Comparison of ENCODE assay signal across 17 cellular contexts in the genomic region with DNA sequence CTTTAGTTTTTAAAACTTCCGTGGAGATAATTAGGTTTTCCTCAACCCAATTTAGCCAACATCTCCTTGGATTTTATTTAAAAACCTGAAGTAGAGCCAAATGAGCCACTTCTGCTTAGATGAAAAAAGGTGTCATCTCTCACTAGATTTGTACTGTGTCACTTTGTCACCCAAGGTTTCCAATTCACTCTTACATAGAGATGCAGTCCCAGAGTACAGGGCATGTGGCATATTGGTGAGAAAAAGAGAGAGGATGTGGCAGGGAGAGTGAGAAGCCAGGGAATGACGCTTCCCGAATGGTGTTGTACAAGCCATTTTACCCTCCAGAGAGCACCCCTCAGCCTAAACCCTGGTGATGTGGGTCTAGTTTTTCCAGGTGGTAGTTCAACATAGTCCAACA. TPM values are rescaled to one million over a fixed set of nuclear protein-coding genes. Genes with fewer than 3 reads are reported as not detected.
DNase-seq lines count a peak whose midpoint lies in the region; ATAC-seq and TF ChIP-seq lines count a peak whose summit lies in the region.
"Had no signal": no experiment of that assay in that cellular context is flagged by ENCODE, and none has a peak within 500 bp of the region (broad histone marks: within the 10 kb centered on the region; RNA-seq: fewer than 3 reads in every experiment).

No MANE protein-coding gene starts in this region.

- H3K27me3 Mint-ChIP-seq in activated CD4-positive, alpha-beta T cell treated with anti-CD3 and anti-CD28 coated beads for 36 hours: no peaks in the 10 kb centered on the region
- no peaks in the 10 kb centered on the region for H3K27me3 Mint-ChIP-seq in activated T-helper 1 cell treated with anti-CD3 and anti-CD28 coated beads, Interleukin-12 subunit alpha, Interleukin-12 subunit beta, Interleukin-2, Interleukin-4 antibody, amounts not matched to agents 30 ng/mL and 10 ng/mL and 1 ng/mL, durations not matched to agents 14 hours and 24 hours and 36 hours (ENCODE audit: insufficient read depth)
- no peaks in the 10 kb centered on the region for H3K27me3 Mint-ChIP-seq in natural killer cell (ENCODE audit: low read depth in 2 of 2)
- H3K27me3 Mint-ChIP-seq: CD4-positive, alpha-beta T cell had no signal

- no peak for TF ChIP-seq CTCF in natural killer cell (IDR thresholded peaks at IDR 0.05)

- H3K9me3 Mint-ChIP-seq in activated CD4-positive, alpha-beta T cell treated with anti-CD3 and anti-CD28 coated beads for 36 hours (ENCODE audit: low read depth): peaks cover 6% of the 10 kb centered on the region
- H3K9me3 Mint-ChIP-seq in activated T-helper 1 cell treated with anti-CD3 and anti-CD28 coated beads, Interleukin-12 subunit alpha, Interleukin-12 subunit beta, Interleukin-2, Interleukin-4 antibody, amounts not matched to agents 30 ng/mL and 10 ng/mL and 1 ng/mL, durations not matched to agents 14 hours and 24 hours and 36 hours: peaks cover 6% of the 10 kb centered on the region
- H3K9me3 Mint-ChIP-seq in natural killer cell: no peaks in the 10 kb centered on the region
- H3K9me3 Mint-ChIP-seq: CD4-positive, alpha-beta T cell had no signal

- intact Hi-C loops in activated CD4-positive, alpha-beta T cell treated with anti-CD3 and anti-CD28 coated beads for 36 hours (cut with DNase I, micrococcal nuclease): no loop called here
- intact Hi-C loops in activated T-helper 1 cell treated with anti-CD3 and anti-CD28 coated beads, Interleukin-12 subunit alpha, Interleukin-12 subunit beta, Interleukin-2, Interleukin-4 antibody, amounts not matched to agents 30 ng/mL and 10 ng/mL and 1 ng/mL, durations not matched to agents 14 hours and 24 hours and 36 hours (cut with micrococcal nuclease): no loop called here
- intact Hi-C loops in natural killer cell (cut with micrococcal nuclease): no loop called here

- peak overlapping the region; percentile 53 for H3K27ac Mint-ChIP-seq in activated CD4-positive, alpha-beta T cell treated with anti-CD3 and anti-CD28 coated beads for 36 hours
- peak overlapping the region; percentile 53 for H3K27ac Mint-ChIP-seq in activated T-helper 1 cell treated with anti-CD3 and anti-CD28 coated beads, Interleukin-12 subunit alpha, Interleukin-12 subunit beta, Interleukin-2, Interleukin-4 antibody, amounts not matched to agents 30 ng/mL and 10 ng/mL and 1 ng/mL, durations not matched to agents 14 hours and 24 hours and 36 hours
- no peak overlapping the region for H3K27ac Mint-ChIP-seq in natural killer cell
- H3K27ac Mint-ChIP-seq: B cell; CD4-positive, alpha-beta T cell had no signal

- CTCF ChIA-PET in activated CD4-positive, alpha-beta T cell treated with anti-CD3 and anti-CD28 coated beads for 36 hours (lab: Charles Lee): interaction anchor here (0.7 to 2.4 kb wide), 3 partner anchors 8 to 495 kb away, joined by 3 to 14 read pairs (median 3); no protein-coding TSS in a partner anchor

- peaks cover 6% of the 10 kb centered on the region for H3K36me3 Mint-ChIP-seq in activated CD4-positive, alpha-beta T cell treated with anti-CD3 and anti-CD28 coated beads for 36 hours (ENCODE audit: low read depth)
- H3K36me3 Mint-ChIP-seq in activated T-helper 1 cell treated with anti-CD3 and anti-CD28 coated beads, Interleukin-12 subunit alpha, Interleukin-12 subunit beta, Interleukin-2, Interleukin-4 antibody, amounts not matched to agents 30 ng/mL and 10 ng/mL and 1 ng/mL, durations not matched to agents 14 hours and 24 hours and 36 hours (ENCODE audit: low read depth): peaks cover 5% of the 10 kb centered on the region
- H3K36me3 Mint-ChIP-seq in natural killer cell: no peaks in the 10 kb centered on the region

- peaks cover 30% of the 10 kb centered on the region for H3K4me1 Mint-ChIP-seq in activated CD4-positive, alpha-beta T cell treated with anti-CD3 and anti-CD28 coated beads for 36 hours
- H3K4me1 Mint-ChIP-seq in activated T-helper 1 cell treated with anti-CD3 and anti-CD28 coated beads, Interleukin-12 subunit alpha, Interleukin-12 subunit beta, Interleukin-2, Interleukin-4 antibody, amounts not matched to agents 30 ng/mL and 10 ng/mL and 1 ng/mL, durations not matched to agents 14 hours and 24 hours and 36 hours (ENCODE audit: low read depth): peaks cover 48% of the 10 kb centered on the region
- peaks cover 22 to 28% of the 10 kb centered on the region in 2 donors for H3K4me1 Mint-ChIP-seq in natural killer cell

- no peak for DNase-seq in activated CD4-positive, alpha-beta T cell treated with anti-CD3 and anti-CD28 coated beads for 36 hours
- no peak for DNase-seq in activated CD4-positive, alpha-beta T cell treated with anti-CD3 and anti-CD28 coated beads for 1 hour
- DNase-seq in activated T-helper 1 cell treated with anti-CD3 and anti-CD28 coated beads, Interleukin-12 subunit alpha, Interleukin-12 subunit beta, Interleukin-2, Interleukin-4 antibody, amounts not matched to agents 30 ng/mL and 10 ng/mL and 1 ng/mL, durations not matched to agents 14 hours and 24 hours and 36 hours (ENCODE audit: low spot score): no peak
- no peak for DNase-seq in natural killer cell
- peak; percentile 31 for DNase-seq in superior temporal gyrus (ENCODE audit: extremely low spot score)
- no peak for DNase-seq in kidney glomerular epithelial cell (lab: John Stamatoyannopoulos, UW)
- DNase-seq: ACHN; C1 segment of cervical spinal cord; Calu3; CD4-positive, alpha-beta T cell; DMS 273 treated with DMSO at 0.1 percent for 48 hours; H7 had no signal

- POLR2A ChIA-PET in activated CD4-positive, alpha-beta T cell treated with anti-CD3 and anti-CD28 coated beads for 36 hours (lab: Charles Lee): interaction anchor here (0.6 kb wide), 1 partner anchor 109 kb away, joined by 5 read pairs; no protein-coding TSS in a partner anchor

- no peak overlapping the region for H3K4me3 Mint-ChIP-seq in activated CD4-positive, alpha-beta T cell treated with anti-CD3 and anti-CD28 coated beads for 36 hours
- peak overlapping the region; percentile 38 for H3K4me3 Mint-ChIP-seq in activated T-helper 1 cell treated with anti-CD3 and anti-CD28 coated beads, Interleukin-12 subunit alpha, Interleukin-12 subunit beta, Interleukin-2, Interleukin-4 antibody, amounts not matched to agents 30 ng/mL and 10 ng/mL and 1 ng/mL, durations not matched to agents 14 hours and 24 hours and 36 hours
- peak overlapping the region; percentile 10 for H3K4me3 Mint-ChIP-seq in natural killer cell
- H3K4me3 Mint-ChIP-seq: B cell; CD4-positive, alpha-beta T cell had no signal

- no peak for ATAC-seq in activated CD4-positive, alpha-beta T cell treated with anti-CD3 and anti-CD28 coated beads for 36 hours
- ATAC-seq in natural killer cell (peak; percentile 40 to 49 (median 45)), HG02973 (IDR thresholded peaks at IDR 0.05; ENCODE audit: unreplicated experiment) (no peak)

RNA-seq across cellular contexts. Expression of gene CTLA4, which starts 44.4 kb away (rescaled TPM):
- total RNA-seq in activated CD4-positive, alpha-beta T cell treated with anti-CD3 and anti-CD28 coated beads for 36 hours: 100 to 1,000 TPM; 121 to 127 TPM
- 118 and 124 TPM in 2 replicates for total RNA-seq in activated T-helper 1 cell treated with anti-CD3 and anti-CD28 coated beads, Interleukin-12 subunit alpha, Interleukin-12 subunit beta, Interleukin-2, Interleukin-4 antibody, amounts not matched to agents 30 ng/mL and 10 ng/mL and 1 ng/mL, durations not matched to agents 14 hours and 24 hours and 36 hours
- 1 to 10 TPM in 1 of 3 donors, under 1 TPM in 2; 0.31 to 2.3 (median 0.78) TPM for total RNA-seq in natural killer cell
- total RNA-seq: A172, Calu3, Daoy, H7, HT1080 had no signal

Comparison
In these comparisons a context has a peak if more than half of its experiments do, and no peak if none do; other contexts are left out.
1. ATAC-seq: peak in natural killer cell (3 of 3); none in activated CD4-positive, alpha-beta T cell treated with anti-CD3 and anti-CD28 coated beads for 36 hours (single experiment) and HG02973 (single experiment).
2. H3K27ac Mint-ChIP-seq: peak in activated CD4-positive, alpha-beta T cell treated with anti-CD3 and anti-CD28 coated beads for 36 hours (single experiment) and activated T-helper 1 cell treated with anti-CD3 and anti-CD28 coated beads, Interleukin-12 subunit alpha, Interleukin-12 subunit beta, Interleukin-2, Interleukin-4 antibody, amounts not matched to agents 30 ng/mL and 10 ng/mL and 1 ng/mL, durations not matched to agents 14 hours and 24 hours and 36 hours (single experiment); none in natural killer cell (0 of 2).
3. RNA of gene CTLA4, which starts 44.4 kb away (total RNA-seq): 121 to 127 TPM in activated CD4-positive, alpha-beta T cell treated with anti-CD3 and anti-CD28 coated beads for 36 hours and 118 to 124 TPM in activated T-helper 1 cell treated with anti-CD3 and anti-CD28 coated beads, Interleukin-12 subunit alpha, Interleukin-12 subunit beta, Interleukin-2, Interleukin-4 antibody, amounts not matched to agents 30 ng/mL and 10 ng/mL and 1 ng/mL, durations not matched to agents 14 hours and 24 hours and 36 hours; 0.31 to 2.3 TPM in natural killer cell; every median in the first group is over 10 times any median in the second.